ENCODE assay signal across 28 cellular contexts in genomic region chrX:77617206-77617605, GRCh38.
"Had no signal": no experiment of that assay in that cellular context is flagged by ENCODE, and none has a peak within 500 bp of the region (broad histone marks: within the 10 kb centered on the region; RNA-seq: fewer than 3 reads in every experiment).

No MANE protein-coding gene starts in this region.

- H3K4me1 ChIP-seq: colonic mucosa, parathyroid adenoma, psoas muscle, sigmoid colon, upper lobe of right lung had no signal

- H3K27me3 Mint-ChIP-seq: activated CD8-positive, alpha-beta T cell treated with anti-CD3 and anti-CD28 coated beads for 36 hours; activated T-helper 17 cell treated with anti-CD3 and anti-CD28 coated beads, Interleukin-2, amount 50 U/mL, for 72 hours; memory B cell; naive thymus-derived CD8-positive, alpha-beta T cell; stimulated activated naive B cell treated with anti-CD40 and anti-IgM and Interleukin-4, amounts not matched to agents 10 μg/mL and 1 μg/mL and 100 μg/mL, for 72 hours had no signal

- H3K27ac Mint-ChIP-seq: activated CD8-positive, alpha-beta T cell treated with anti-CD3 and anti-CD28 coated beads for 36 hours; activated naive CD4-positive, alpha-beta T cell treated with anti-CD3 and anti-CD28 coated beads, Interleukin-2, amount 50 U/mL, for 72 hours; activated T-helper 17 cell treated with anti-CD3 and anti-CD28 coated beads, Interleukin-2, amount 50 U/mL, for 72 hours; memory B cell; naive thymus-derived CD8-positive, alpha-beta T cell; stimulated activated naive B cell treated with anti-CD40 and anti-IgM and Interleukin-4, amounts not matched to agents 10 μg/mL and 1 μg/mL and 100 μg/mL, for 72 hours had no signal

- H3K9me3 ChIP-seq: colonic mucosa, psoas muscle, sigmoid colon, stomach, tibial artery, upper lobe of right lung had no signal

- H3K36me3 ChIP-seq: colonic mucosa, tibial artery had no signal

- H3K4me3 Mint-ChIP-seq: activated CD8-positive, alpha-beta T cell treated with anti-CD3 and anti-CD28 coated beads for 36 hours; activated T-cell treated with anti-CD3 and anti-CD28 coated beads, Interleukin-2, amount 50 U/mL, for 4 hours; activated T-helper 17 cell treated with anti-CD3 and anti-CD28 coated beads, Interleukin-2, amount 50 U/mL, for 72 hours; memory B cell; naive thymus-derived CD8-positive, alpha-beta T cell; neural crest cell; stimulated activated naive B cell treated with anti-CD40 and anti-IgM and Interleukin-4, amounts not matched to agents 10 μg/mL and 1 μg/mL and 100 μg/mL, for 72 hours had no signal

- ATAC-seq: activated CD8-positive, alpha-beta T cell treated with anti-CD3 and anti-CD28 coated beads for 36 hours; activated naive CD4-positive, alpha-beta T cell treated with anti-CD3 and anti-CD28 coated beads, Interleukin-2, amount 50 U/mL, for 72 hours; activated T-cell treated with anti-CD3 and anti-CD28 coated beads, Interleukin-2, amount 50 U/mL, for 4 hours; activated T-helper 17 cell treated with anti-CD3 and anti-CD28 coated beads, Interleukin-2, amount 50 U/mL, for 72 hours; naive thymus-derived CD8-positive, alpha-beta T cell; psoas muscle; stimulated activated naive B cell treated with anti-CD40 and anti-IgM and Interleukin-4, amounts not matched to agents 10 μg/mL and 1 μg/mL and 100 μg/mL, for 72 hours; upper lobe of right lung had no signal

- FAIRE-seq: small intestine had no signal

- H3K4me1 Mint-ChIP-seq: activated T-helper 17 cell treated with anti-CD3 and anti-CD28 coated beads, Interleukin-2, amount 50 U/mL, for 72 hours; memory B cell; neural crest cell; stimulated activated naive B cell treated with anti-CD40 and anti-IgM and Interleukin-4, amounts not matched to agents 10 μg/mL and 1 μg/mL and 100 μg/mL, for 72 hours had no signal

- H3K27ac ChIP-seq: cardiac muscle cell, colonic mucosa, parathyroid adenoma, psoas muscle, sigmoid colon, stomach, tibial artery, upper lobe of right lung had no signal

- H3K4me3 ChIP-seq: cardiac muscle cell, colonic mucosa, psoas muscle, sigmoid colon, stomach, tibial artery, upper lobe of right lung had no signal

- H3K27me3 ChIP-seq: cardiac muscle cell, colonic mucosa, sigmoid colon, stomach, tibial artery, upper lobe of right lung had no signal

- DNase-seq: activated CD4-positive, alpha-beta T cell treated with anti-CD3 and anti-CD28 coated beads for 1 hour; activated CD4-positive, alpha-beta T cell treated with anti-CD3 and anti-CD28 coated beads, Interleukin-2, amount 50 U/mL, for 1 hour; activated CD8-positive, alpha-beta T cell treated with anti-CD3 and anti-CD28 coated beads for 36 hours; activated gamma-delta T cell treated with Interleukin-2 at 50 U/mL for 16 hours; activated T-cell treated with anti-CD3 and anti-CD28 coated beads, Interleukin-2, amount 50 U/mL, for 4 hours; cerebellar nuclear complex; colonic mucosa; effector CD8-positive, alpha-beta T cell; head of caudate nucleus; hippocampal formation; naive thymus-derived CD8-positive, alpha-beta T cell; nucleus accumbens; psoas muscle; sigmoid colon; small intestine; stimulated activated CD4-positive, alpha-beta T cell treated with anti-CD3 and anti-CD28 coated beads, Interleukin-1b, Interleukin-23, amount 100 ng/mL, for 48 hours; stimulated activated CD4-positive, alpha-beta T cell treated with anti-CD3 and anti-CD28 coated beads, Interleukin-4, amount 100 ng/mL, for 4 hours; stimulated activated naive B cell treated with anti-CD40 and anti-IgM and Interleukin-4, amounts not matched to agents 10 μg/mL and 1 μg/mL and 100 μg/mL, for 72 hours; stomach; T-helper 2 cell; tibial artery; upper lobe of right lung had no signal

- H3K9me3 Mint-ChIP-seq: activated CD8-positive, alpha-beta T cell treated with anti-CD3 and anti-CD28 coated beads for 36 hours; activated naive CD4-positive, alpha-beta T cell treated with anti-CD3 and anti-CD28 coated beads, Interleukin-2, amount 50 U/mL, for 72 hours; activated T-cell treated with anti-CD3 and anti-CD28 coated beads, Interleukin-2, amount 50 U/mL, for 4 hours; activated T-helper 17 cell treated with anti-CD3 and anti-CD28 coated beads, Interleukin-2, amount 50 U/mL, for 72 hours; memory B cell; naive thymus-derived CD8-positive, alpha-beta T cell; neural crest cell; stimulated activated naive B cell treated with anti-CD40 and anti-IgM and Interleukin-4, amounts not matched to agents 10 μg/mL and 1 μg/mL and 100 μg/mL, for 72 hours had no signal

- H3K36me3 Mint-ChIP-seq: activated naive CD4-positive, alpha-beta T cell treated with anti-CD3 and anti-CD28 coated beads, Interleukin-2, amount 50 U/mL, for 72 hours had no signal
